Comparison of ENCODE assay signal across 1 cellular context in genomic region chr9:34072868-34073590, GRCh38.
TF ChIP-seq lines count a peak whose summit lies in the region.

No MANE protein-coding gene starts in this region.

TF ChIP-seq in HepG2, 621 proteins besides CTCF, POLR2A, EP300 and RAD21 (continued from another document and continues in another):
- TF ChIP-seq, protein P1, sequence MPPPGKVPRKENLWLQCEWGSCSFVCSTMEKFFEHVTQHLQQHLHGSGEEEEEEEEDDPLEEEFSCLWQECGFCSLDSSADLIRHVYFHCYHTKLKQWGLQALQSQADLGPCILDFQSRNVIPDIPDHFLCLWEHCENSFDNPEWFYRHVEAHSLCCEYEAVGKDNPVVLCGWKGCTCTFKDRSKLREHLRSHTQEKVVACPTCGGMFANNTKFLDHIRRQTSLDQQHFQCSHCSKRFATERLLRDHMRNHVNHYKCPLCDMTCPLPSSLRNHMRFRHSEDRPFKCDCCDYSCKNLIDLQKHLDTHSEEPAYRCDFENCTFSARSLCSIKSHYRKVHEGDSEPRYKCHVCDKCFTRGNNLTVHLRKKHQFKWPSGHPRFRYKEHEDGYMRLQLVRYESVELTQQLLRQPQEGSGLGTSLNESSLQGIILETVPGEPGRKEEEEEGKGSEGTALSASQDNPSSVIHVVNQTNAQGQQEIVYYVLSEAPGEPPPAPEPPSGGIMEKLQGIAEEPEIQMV (CRISPR knock-in tag; IDR thresholded peaks at IDR 0.05; ENCODE audit: low read depth) = no peak
- TF ChIP-seq, protein P2, sequence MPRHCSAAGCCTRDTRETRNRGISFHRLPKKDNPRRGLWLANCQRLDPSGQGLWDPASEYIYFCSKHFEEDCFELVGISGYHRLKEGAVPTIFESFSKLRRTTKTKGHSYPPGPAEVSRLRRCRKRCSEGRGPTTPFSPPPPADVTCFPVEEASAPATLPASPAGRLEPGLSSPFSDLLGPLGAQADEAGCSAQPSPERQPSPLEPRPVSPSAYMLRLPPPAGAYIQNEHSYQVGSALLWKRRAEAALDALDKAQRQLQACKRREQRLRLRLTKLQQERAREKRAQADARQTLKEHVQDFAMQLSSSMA (CRISPR knock-in tag; IDR thresholded peaks at IDR 0.05) = no peak
- TF ChIP-seq SMC3 (IDR thresholded peaks at IDR 0.05; ENCODE audit: low read length) (no peak), CENPT (CRISPR knock-in tag; IDR thresholded peaks at IDR 0.05; ENCODE audit: low read depth) (no peak), BCL6 (CRISPR knock-in tag; IDR thresholded peaks at IDR 0.05) (peak; percentile 67), NFIB (CRISPR knock-in tag; IDR thresholded peaks at IDR 0.05; ENCODE audit: borderline replicate concordance) (no peak), KIAA2018 (CRISPR knock-in tag; IDR thresholded peaks at IDR 0.05; ENCODE audit: borderline replicate concordance) (no peak), ZNF441 (CRISPR knock-in tag; IDR thresholded peaks at IDR 0.05; ENCODE audit: borderline replicate concordance) (no peak), SATB2 (CRISPR knock-in tag; IDR thresholded peaks at IDR 0.05) (no peak), AKAP8 (CRISPR knock-in tag; IDR thresholded peaks at IDR 0.05) (no peak), TGIF2 (CRISPR knock-in tag; IDR thresholded peaks at IDR 0.05) (no peak), ZNF652 (CRISPR knock-in tag; IDR thresholded peaks at IDR 0.05; ENCODE audit: borderline replicate concordance, low read depth) (no peak), ZNF501 (CRISPR knock-in tag; IDR thresholded peaks at IDR 0.05) (no peak), ZNF180 (CRISPR knock-in tag; IDR thresholded peaks at IDR 0.05; ENCODE audit: borderline replicate concordance, low read depth) (no peak), ATF4 (CRISPR knock-in tag; IDR thresholded peaks at IDR 0.05) (no peak), ZNF264 (CRISPR knock-in tag; IDR thresholded peaks at IDR 0.05) (0 out of 2 replicates have a peak, but pooled peaks have one; percentile 70), ZNF776 (CRISPR knock-in tag; IDR thresholded peaks at IDR 0.05) (no peak), HOMEZ (CRISPR knock-in tag; IDR thresholded peaks at IDR 0.05; ENCODE audit: low read depth) (no peak; the same call in 1 of the 2 replicates), ZNF318 (CRISPR knock-in tag; IDR thresholded peaks at IDR 0.05) (no peak)
- TF ChIP-seq, protein P3, sequence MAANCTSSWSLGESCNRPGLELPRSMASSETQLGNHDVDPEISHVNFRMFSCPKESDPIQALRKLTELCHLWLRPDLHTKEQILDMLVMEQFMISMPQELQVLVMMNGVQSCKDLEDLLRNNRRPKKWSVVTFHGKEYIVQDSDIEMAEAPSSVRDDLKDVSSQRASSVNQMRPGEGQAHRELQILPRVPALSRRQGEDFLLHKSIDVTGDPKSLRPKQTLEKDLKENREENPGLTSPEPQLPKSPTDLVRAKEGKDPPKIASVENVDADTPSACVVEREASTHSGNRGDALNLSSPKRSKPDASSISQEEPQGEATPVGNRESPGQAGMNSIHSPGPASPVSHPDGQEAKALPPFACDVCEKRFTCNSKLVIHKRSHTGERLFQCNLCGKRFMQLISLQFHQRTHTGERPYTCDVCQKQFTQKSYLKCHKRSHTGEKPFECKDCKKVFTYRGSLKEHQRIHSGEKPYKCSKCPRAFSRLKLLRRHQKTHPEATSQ (CRISPR knock-in tag; IDR thresholded peaks at IDR 0.05; ENCODE audit: borderline replicate concordance) = no peak
- TF ChIP-seq, protein P4, sequence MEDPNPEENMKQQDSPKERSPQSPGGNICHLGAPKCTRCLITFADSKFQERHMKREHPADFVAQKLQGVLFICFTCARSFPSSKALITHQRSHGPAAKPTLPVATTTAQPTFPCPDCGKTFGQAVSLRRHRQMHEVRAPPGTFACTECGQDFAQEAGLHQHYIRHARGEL (CRISPR knock-in tag; IDR thresholded peaks at IDR 0.05) = no peak
- TF ChIP-seq, protein P5, sequence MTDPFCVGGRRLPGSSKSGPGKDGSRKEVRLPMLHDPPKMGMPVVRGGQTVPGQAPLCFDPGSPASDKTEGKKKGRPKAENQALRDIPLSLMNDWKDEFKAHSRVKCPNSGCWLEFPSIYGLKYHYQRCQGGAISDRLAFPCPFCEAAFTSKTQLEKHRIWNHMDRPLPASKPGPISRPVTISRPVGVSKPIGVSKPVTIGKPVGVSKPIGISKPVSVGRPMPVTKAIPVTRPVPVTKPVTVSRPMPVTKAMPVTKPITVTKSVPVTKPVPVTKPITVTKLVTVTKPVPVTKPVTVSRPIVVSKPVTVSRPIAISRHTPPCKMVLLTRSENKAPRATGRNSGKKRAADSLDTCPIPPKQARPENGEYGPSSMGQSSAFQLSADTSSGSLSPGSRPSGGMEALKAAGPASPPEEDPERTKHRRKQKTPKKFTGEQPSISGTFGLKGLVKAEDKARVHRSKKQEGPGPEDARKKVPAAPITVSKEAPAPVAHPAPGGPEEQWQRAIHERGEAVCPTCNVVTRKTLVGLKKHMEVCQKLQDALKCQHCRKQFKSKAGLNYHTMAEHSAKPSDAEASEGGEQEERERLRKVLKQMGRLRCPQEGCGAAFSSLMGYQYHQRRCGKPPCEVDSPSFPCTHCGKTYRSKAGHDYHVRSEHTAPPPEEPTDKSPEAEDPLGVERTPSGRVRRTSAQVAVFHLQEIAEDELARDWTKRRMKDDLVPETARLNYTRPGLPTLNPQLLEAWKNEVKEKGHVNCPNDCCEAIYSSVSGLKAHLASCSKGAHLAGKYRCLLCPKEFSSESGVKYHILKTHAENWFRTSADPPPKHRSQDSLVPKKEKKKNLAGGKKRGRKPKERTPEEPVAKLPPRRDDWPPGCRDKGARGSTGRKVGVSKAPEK (CRISPR knock-in tag; IDR thresholded peaks at IDR 0.05; ENCODE audit: borderline replicate concordance) = no peak
- TF ChIP-seq, protein P6, sequence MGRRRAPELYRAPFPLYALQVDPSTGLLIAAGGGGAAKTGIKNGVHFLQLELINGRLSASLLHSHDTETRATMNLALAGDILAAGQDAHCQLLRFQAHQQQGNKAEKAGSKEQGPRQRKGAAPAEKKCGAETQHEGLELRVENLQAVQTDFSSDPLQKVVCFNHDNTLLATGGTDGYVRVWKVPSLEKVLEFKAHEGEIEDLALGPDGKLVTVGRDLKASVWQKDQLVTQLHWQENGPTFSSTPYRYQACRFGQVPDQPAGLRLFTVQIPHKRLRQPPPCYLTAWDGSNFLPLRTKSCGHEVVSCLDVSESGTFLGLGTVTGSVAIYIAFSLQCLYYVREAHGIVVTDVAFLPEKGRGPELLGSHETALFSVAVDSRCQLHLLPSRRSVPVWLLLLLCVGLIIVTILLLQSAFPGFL (CRISPR knock-in tag; IDR thresholded peaks at IDR 0.05) = no peak
